1 cellular context compared by ENCODE assay signal in the genomic region with DNA sequence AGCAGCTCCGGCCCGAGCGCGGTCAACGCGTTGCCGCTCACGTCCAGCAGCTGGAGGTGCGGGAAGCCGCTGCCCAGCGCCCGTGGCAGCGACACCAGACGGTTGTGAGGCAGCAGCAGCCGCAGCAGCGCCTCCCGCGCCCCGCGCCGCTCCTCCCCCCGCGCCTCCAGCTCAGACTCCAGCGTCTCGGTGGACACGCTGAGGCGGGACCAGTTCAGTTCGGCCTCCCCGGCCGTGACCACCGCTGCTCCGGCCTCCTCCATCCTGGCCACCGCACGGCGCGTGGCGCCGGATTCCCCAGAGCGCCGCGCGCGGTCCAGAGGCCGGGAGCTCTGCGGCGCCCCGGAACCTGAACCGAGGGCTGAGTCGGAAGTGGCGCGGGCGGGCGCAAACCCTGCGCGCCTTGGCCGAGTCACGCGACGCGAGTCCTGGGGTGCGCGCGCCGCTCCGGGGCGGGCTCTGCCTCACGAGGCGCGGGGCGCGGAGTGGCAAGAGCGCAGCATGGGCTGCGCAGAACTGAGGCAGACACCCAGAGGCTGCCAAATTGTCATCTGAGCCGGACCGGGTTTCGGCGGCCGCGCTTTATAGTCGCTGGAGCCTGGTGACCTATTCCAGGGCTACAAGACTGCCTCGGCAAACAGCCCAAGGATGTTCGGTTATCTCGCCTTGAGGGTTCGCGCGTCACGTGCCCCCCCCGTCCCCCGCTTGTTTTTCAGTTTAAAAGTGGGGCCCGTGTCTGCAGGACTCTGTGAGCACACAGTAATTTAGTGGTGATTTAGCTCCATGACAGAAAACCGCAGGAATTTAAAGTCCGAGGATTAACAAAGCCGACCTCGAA.
TF ChIP-seq lines count a peak whose summit lies in the region.

A gene (minus strand): TSS at position 374 of the 838 bp plus-strand sequence. CDS start 111 bp downstream, at position 263.

TF ChIP-seq in GM12878, 131 proteins besides CTCF, POLR2A, EP300 and RAD21 (continued from another document and continues in another):
- TF ChIP-seq IRF4 (IDR thresholded peaks at IDR 0.05; ENCODE audit: low read depth, low read length) (no peak), GABPA (IDR thresholded peaks at IDR 0.05; ENCODE audit: low read depth) (peak; percentile 85), SREBF2 (IDR thresholded peaks at IDR 0.05; ENCODE audit: low read length) (no peak), TARDBP (IDR thresholded peaks at IDR 0.05; ENCODE audit: borderline replicate concordance) (0 out of 2 replicates have a peak, but pooled peaks have one; percentile 63), YY1 (IDR thresholded peaks at IDR 0.05; ENCODE audit: low read depth, low read length) (peak; percentile 57), SUPT20H (IDR thresholded peaks at IDR 0.05; ENCODE audit: borderline replicate concordance, control insufficient read depth, low read depth, low read length) (no peak), HDAC2 (IDR thresholded peaks at IDR 0.05) (no peak), DPF2 (IDR thresholded peaks at IDR 0.05) (peak; percentile 87), MEF2B (IDR thresholded peaks at IDR 0.05; ENCODE audit: partially characterized antibody, poor library complexity, severe bottlenecking) (no peak), NBN (IDR thresholded peaks at IDR 0.05) (no peak), SRF (IDR thresholded peaks at IDR 0.05; ENCODE audit: low read depth in 2 of 2, low read length in 2 of 2) (peak in 1 of 2 experiments; percentile 46; a peak in 1 of 4 replicates), TBL1XR1 (IDR thresholded peaks at IDR 0.05; ENCODE audit: low read depth, low read length) (no peak), MYB (IDR thresholded peaks at IDR 0.05; ENCODE audit: borderline replicate concordance, low read depth, low read length) (no peak), RCOR1 (conservative IDR thresholded peaks at IDR 0.05; ENCODE audit: low read depth, low read length) (0 out of 2 replicates have a peak, but pooled peaks have one; percentile 17), ASH2L (IDR thresholded peaks at IDR 0.05; ENCODE audit: borderline replicate concordance, low read depth) (peak; percentile 57; the same call in 1 of the 2 replicates), CBX5 (IDR thresholded peaks at IDR 0.05; ENCODE audit: low read depth) (peak; percentile 40; the same call in 1 of the 2 replicates), ZNF217 (IDR thresholded peaks at IDR 0.05) (0 out of 2 replicates have a peak, but pooled peaks have one; percentile 42), STAT3 (IDR thresholded peaks at IDR 0.05; ENCODE audit: low read depth, low read length) (no peak), POU2F2 (IDR thresholded peaks at IDR 0.05; ENCODE audit: borderline replicate concordance, low read depth, low read length) (no peak), BHLHE40 (IDR thresholded peaks at IDR 0.05; ENCODE audit: borderline replicate concordance in 1 of 2, low read depth in 2 of 2, low read length in 1 of 2) (peak; percentile 98 to 100), CREM (IDR thresholded peaks at IDR 0.05; ENCODE audit: low read depth) (peak; percentile 51; the same call in 1 of the 2 replicates), TCF12 (IDR thresholded peaks at IDR 0.05; ENCODE audit: low read depth, low read length) (peak; percentile 30; the same call in 1 of the 2 replicates), MEF2A (IDR thresholded peaks at IDR 0.05; ENCODE audit: insufficient read depth, low read depth, low read length) (0 out of 2 replicates have a peak, but pooled peaks have one; percentile 12), CHD1 (IDR thresholded peaks at IDR 0.05; ENCODE audit: low read depth, low read length) (no peak), NR2C1 (IDR thresholded peaks at IDR 0.05) (peak; percentile 91), SMC3 (IDR thresholded peaks at IDR 0.05; ENCODE audit: borderline replicate concordance, low read length) (no peak), BCL11A (IDR thresholded peaks at IDR 0.05; ENCODE audit: low read depth, low read length) (no peak)
- TF ChIP-seq, protein P1, sequence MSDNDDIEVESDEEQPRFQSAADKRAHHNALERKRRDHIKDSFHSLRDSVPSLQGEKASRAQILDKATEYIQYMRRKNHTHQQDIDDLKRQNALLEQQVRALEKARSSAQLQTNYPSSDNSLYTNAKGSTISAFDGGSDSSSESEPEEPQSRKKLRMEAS (IDR thresholded peaks at IDR 0.05; ENCODE audit: low read depth, low read length): peak; percentile 76; the same call in 1 of the 2 replicates
- TF ChIP-seq, protein P2, sequence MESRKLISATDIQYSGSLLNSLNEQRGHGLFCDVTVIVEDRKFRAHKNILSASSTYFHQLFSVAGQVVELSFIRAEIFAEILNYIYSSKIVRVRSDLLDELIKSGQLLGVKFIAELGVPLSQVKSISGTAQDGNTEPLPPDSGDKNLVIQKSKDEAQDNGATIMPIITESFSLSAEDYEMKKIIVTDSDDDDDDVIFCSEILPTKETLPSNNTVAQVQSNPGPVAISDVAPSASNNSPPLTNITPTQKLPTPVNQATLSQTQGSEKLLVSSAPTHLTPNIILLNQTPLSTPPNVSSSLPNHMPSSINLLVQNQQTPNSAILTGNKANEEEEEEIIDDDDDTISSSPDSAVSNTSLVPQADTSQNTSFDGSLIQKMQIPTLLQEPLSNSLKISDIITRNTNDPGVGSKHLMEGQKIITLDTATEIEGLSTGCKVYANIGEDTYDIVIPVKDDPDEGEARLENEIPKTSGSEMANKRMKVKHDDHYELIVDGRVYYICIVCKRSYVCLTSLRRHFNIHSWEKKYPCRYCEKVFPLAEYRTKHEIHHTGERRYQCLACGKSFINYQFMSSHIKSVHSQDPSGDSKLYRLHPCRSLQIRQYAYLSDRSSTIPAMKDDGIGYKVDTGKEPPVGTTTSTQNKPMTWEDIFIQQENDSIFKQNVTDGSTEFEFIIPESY (IDR thresholded peaks at IDR 0.05): no peak
- TF ChIP-seq, protein P3, sequence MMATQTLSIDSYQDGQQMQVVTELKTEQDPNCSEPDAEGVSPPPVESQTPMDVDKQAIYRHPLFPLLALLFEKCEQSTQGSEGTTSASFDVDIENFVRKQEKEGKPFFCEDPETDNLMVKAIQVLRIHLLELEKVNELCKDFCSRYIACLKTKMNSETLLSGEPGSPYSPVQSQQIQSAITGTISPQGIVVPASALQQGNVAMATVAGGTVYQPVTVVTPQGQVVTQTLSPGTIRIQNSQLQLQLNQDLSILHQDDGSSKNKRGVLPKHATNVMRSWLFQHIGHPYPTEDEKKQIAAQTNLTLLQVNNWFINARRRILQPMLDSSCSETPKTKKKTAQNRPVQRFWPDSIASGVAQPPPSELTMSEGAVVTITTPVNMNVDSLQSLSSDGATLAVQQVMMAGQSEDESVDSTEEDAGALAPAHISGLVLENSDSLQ (IDR thresholded peaks at IDR 0.05): no peak
- TF ChIP-seq, protein P4, sequence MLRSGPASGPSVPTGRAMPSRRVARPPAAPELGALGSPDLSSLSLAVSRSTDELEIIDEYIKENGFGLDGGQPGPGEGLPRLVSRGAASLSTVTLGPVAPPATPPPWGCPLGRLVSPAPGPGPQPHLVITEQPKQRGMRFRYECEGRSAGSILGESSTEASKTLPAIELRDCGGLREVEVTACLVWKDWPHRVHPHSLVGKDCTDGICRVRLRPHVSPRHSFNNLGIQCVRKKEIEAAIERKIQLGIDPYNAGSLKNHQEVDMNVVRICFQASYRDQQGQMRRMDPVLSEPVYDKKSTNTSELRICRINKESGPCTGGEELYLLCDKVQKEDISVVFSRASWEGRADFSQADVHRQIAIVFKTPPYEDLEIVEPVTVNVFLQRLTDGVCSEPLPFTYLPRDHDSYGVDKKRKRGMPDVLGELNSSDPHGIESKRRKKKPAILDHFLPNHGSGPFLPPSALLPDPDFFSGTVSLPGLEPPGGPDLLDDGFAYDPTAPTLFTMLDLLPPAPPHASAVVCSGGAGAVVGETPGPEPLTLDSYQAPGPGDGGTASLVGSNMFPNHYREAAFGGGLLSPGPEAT (IDR thresholded peaks at IDR 0.05; ENCODE audit: low read depth): no peak
- TF ChIP-seq, protein P5, sequence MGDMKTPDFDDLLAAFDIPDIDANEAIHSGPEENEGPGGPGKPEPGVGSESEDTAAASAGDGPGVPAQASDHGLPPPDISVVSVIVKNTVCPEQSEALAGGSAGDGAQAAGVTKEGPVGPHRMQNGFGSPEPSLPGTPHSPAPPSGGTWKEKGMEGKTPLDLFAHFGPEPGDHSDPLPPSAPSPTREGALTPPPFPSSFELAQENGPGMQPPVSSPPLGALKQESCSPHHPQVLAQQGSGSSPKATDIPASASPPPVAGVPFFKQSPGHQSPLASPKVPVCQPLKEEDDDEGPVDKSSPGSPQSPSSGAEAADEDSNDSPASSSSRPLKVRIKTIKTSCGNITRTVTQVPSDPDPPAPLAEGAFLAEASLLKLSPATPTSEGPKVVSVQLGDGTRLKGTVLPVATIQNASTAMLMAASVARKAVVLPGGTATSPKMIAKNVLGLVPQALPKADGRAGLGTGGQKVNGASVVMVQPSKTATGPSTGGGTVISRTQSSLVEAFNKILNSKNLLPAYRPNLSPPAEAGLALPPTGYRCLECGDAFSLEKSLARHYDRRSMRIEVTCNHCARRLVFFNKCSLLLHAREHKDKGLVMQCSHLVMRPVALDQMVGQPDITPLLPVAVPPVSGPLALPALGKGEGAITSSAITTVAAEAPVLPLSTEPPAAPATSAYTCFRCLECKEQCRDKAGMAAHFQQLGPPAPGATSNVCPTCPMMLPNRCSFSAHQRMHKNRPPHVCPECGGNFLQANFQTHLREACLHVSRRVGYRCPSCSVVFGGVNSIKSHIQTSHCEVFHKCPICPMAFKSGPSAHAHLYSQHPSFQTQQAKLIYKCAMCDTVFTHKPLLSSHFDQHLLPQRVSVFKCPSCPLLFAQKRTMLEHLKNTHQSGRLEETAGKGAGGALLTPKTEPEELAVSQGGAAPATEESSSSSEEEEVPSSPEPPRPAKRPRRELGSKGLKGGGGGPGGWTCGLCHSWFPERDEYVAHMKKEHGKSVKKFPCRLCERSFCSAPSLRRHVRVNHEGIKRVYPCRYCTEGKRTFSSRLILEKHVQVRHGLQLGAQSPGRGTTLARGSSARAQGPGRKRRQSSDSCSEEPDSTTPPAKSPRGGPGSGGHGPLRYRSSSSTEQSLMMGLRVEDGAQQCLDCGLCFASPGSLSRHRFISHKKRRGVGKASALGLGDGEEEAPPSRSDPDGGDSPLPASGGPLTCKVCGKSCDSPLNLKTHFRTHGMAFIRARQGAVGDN (IDR thresholded peaks at IDR 0.05): peak; percentile 84
- TF ChIP-seq, protein P6, sequence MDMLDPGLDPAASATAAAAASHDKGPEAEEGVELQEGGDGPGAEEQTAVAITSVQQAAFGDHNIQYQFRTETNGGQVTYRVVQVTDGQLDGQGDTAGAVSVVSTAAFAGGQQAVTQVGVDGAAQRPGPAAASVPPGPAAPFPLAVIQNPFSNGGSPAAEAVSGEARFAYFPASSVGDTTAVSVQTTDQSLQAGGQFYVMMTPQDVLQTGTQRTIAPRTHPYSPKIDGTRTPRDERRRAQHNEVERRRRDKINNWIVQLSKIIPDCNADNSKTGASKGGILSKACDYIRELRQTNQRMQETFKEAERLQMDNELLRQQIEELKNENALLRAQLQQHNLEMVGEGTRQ (IDR thresholded peaks at IDR 0.05; ENCODE audit: borderline replicate concordance, low read depth, low read length): no peak; the same call in none of the 2 replicates
- TF ChIP-seq, protein P7, sequence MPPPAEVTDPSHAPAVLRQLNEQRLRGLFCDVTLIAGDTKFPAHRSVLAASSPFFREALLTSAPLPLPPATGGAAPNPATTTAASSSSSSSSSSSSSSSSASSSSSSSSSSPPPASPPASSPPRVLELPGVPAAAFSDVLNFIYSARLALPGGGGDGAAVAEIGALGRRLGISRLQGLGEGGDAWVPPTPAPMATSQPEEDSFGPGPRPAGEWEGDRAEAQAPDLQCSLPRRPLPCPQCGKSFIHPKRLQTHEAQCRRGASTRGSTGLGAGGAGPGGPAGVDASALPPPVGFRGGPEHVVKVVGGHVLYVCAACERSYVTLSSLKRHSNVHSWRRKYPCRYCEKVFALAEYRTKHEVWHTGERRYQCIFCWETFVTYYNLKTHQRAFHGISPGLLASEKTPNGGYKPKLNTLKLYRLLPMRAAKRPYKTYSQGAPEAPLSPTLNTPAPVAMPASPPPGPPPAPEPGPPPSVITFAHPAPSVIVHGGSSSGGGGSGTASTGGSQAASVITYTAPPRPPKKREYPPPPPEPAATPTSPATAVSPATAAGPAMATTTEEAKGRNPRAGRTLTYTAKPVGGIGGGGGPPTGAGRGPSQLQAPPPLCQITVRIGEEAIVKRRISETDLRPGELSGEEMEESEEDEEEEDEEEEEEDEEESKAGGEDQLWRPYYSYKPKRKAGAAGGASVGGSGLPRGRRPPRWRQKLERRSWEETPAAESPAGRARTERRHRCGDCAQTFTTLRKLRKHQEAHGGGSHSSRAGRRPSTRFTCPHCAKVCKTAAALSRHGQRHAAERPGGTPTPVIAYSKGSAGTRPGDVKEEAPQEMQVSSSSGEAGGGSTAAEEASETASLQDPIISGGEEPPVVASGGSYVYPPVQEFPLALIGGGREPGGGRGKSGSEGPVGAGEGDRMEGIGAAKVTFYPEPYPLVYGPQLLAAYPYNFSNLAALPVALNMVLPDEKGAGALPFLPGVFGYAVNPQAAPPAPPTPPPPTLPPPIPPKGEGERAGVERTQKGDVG (CRISPR knock-in tag; IDR thresholded peaks at IDR 0.05): no peak
- TF ChIP-seq, protein P8, sequence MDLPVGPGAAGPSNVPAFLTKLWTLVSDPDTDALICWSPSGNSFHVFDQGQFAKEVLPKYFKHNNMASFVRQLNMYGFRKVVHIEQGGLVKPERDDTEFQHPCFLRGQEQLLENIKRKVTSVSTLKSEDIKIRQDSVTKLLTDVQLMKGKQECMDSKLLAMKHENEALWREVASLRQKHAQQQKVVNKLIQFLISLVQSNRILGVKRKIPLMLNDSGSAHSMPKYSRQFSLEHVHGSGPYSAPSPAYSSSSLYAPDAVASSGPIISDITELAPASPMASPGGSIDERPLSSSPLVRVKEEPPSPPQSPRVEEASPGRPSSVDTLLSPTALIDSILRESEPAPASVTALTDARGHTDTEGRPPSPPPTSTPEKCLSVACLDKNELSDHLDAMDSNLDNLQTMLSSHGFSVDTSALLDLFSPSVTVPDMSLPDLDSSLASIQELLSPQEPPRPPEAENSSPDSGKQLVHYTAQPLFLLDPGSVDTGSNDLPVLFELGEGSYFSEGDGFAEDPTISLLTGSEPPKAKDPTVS (IDR thresholded peaks at IDR 0.05; ENCODE audit: low read depth, low read length): no peak
- TF ChIP-seq, protein P9, sequence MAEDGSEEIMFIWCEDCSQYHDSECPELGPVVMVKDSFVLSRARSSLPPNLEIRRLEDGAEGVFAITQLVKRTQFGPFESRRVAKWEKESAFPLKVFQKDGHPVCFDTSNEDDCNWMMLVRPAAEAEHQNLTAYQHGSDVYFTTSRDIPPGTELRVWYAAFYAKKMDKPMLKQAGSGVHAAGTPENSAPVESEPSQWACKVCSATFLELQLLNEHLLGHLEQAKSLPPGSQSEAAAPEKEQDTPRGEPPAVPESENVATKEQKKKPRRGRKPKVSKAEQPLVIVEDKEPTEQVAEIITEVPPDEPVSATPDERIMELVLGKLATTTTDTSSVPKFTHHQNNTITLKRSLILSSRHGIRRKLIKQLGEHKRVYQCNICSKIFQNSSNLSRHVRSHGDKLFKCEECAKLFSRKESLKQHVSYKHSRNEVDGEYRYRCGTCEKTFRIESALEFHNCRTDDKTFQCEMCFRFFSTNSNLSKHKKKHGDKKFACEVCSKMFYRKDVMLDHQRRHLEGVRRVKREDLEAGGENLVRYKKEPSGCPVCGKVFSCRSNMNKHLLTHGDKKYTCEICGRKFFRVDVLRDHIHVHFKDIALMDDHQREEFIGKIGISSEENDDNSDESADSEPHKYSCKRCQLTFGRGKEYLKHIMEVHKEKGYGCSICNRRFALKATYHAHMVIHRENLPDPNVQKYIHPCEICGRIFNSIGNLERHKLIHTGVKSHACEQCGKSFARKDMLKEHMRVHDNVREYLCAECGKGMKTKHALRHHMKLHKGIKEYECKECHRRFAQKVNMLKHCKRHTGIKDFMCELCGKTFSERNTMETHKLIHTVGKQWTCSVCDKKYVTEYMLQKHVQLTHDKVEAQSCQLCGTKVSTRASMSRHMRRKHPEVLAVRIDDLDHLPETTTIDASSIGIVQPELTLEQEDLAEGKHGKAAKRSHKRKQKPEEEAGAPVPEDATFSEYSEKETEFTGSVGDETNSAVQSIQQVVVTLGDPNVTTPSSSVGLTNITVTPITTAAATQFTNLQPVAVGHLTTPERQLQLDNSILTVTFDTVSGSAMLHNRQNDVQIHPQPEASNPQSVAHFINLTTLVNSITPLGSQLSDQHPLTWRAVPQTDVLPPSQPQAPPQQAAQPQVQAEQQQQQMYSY (CRISPR knock-in tag; IDR thresholded peaks at IDR 0.05): no peak
